ENCODE assay signal across 1 cellular context in genomic region chr19:15357906-15358305, GRCh38.
TF ChIP-seq lines count a peak whose summit lies in the region.

No MANE protein-coding gene starts in this region.

TF ChIP-seq in liver, 16 proteins besides CTCF, POLR2A, EP300 and RAD21 (continued from another document):
- TF ChIP-seq REST (IDR thresholded peaks at IDR 0.05), result peak; percentile 54
- peak; percentile 95 for TF ChIP-seq HNF4G (IDR thresholded peaks at IDR 0.05)
- TF ChIP-seq RXRA (IDR thresholded peaks at IDR 0.05), result peak; percentile 86 to 93
- no peak for TF ChIP-seq TAF1 (conservative IDR thresholded peaks at IDR 0.05)
- peak; percentile 43 for TF ChIP-seq FOXA1 (IDR thresholded peaks at IDR 0.05)
- TF ChIP-seq SP1 (IDR thresholded peaks at IDR 0.05), result peak; percentile 93
- TF ChIP-seq EGR1 (IDR thresholded peaks at IDR 0.05; ENCODE audit: low read depth in 2 of 2), result peak in 1 of 2 donors; percentile 81
TF ChIP-seq in liver: peak in this region for 15.
